9 cellular contexts compared by ENCODE assay signal in the genomic region with DNA sequence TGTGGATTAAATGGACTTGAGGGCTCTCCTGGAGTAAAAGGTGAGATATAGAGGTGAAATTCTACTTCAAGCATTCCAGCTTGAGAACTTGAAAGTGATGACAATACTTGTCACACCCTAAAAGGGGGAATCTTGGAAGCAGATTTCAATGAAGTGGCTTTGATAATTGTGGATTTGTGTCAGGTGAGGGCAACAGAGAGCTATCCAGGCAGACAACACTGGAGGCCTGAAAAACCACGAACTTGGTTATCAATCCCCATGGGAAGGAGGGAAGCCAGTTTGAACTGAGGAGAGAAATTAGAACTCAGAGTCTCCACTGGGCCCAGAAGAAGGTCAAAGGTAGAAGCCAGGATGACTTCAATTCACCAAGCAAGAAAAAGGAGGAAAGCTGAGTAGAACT.
DNase-seq lines count a peak whose midpoint lies in the region; FAIRE-seq and TF ChIP-seq lines count a peak whose summit lies in the region.
"Had no signal": no experiment of that assay in that cellular context is flagged by ENCODE, and none has a peak within 500 bp of the region (broad histone marks: within the 10 kb centered on the region; RNA-seq: fewer than 3 reads in every experiment).

No MANE protein-coding gene starts in this region.

- H3K9me3 ChIP-seq in kidney (ENCODE audit: control insufficient read depth in 1 of 2, low read length in 2 of 2) (no peaks in the 10 kb centered on the region), esophagus squamous epithelium (no peaks in the 10 kb centered on the region)

- FAIRE-seq in kidney (lab: Jason Lieb, UNC): no peak
- FAIRE-seq in GM12891 (lab: Jason Lieb, UNC): no peak

- peak; percentile 58 for TF ChIP-seq CTCF in astrocyte of the cerebellum (IDR thresholded peaks at IDR 0.05; ENCODE audit: low read depth, low read length, missing control alignments)
- TF ChIP-seq CTCF in kidney (IDR thresholded peaks at IDR 0.05; ENCODE audit: borderline replicate concordance, extremely low read depth, insufficient read depth): peak; percentile 33
- no peak for TF ChIP-seq CTCF in GM13977 (IDR thresholded peaks at IDR 0.05; ENCODE audit: extremely low read depth, insufficient read depth, missing control alignments)
- TF ChIP-seq CTCF in esophagus squamous epithelium (IDR thresholded peaks at IDR 0.05): peak in 1 of 6 experiments; percentile 11

- DNase-seq in Ammon's horn (ENCODE audit: low spot score): peak; percentile 40
- peak; percentile 73 for DNase-seq in LHCN-M2 (ENCODE audit: low read depth)
- DNase-seq in astrocyte of the cerebellum (ENCODE audit: low read depth): peak; percentile 13
- DNase-seq in kidney: no peak
- DNase-seq in SHP77 (lab: John Stamatoyannopoulos, UW): no peak
- no peak for DNase-seq in GM12891 (ENCODE audit: insufficient read length, low spot score)
- no peak for DNase-seq in GM13977 (ENCODE audit: low spot score)
- no peak for DNase-seq in esophagus squamous epithelium (lab: John Stamatoyannopoulos, UW)
- DNase-seq: T-helper 9 cell had no signal

- H3K27ac ChIP-seq in kidney (ENCODE audit: low read depth in 2 of 2, low read length in 2 of 2) (no peak overlapping the region), esophagus squamous epithelium (no peak overlapping the region)

- intact Hi-C loops in kidney (cut with DNase I): no loop called here
- intact Hi-C loops in esophagus squamous epithelium (cut with DNase I): no loop called here

- H3K36me3 ChIP-seq in kidney (ENCODE audit: control insufficient read depth in 1 of 2, insufficient read depth in 2 of 2, low read length in 2 of 2) (no peaks in the 10 kb centered on the region), esophagus squamous epithelium (no peaks in the 10 kb centered on the region)

- H3K4me3 ChIP-seq in astrocyte of the cerebellum (ENCODE audit: low read depth, low read length): no peak overlapping the region
- H3K4me3 ChIP-seq in kidney (ENCODE audit: low read length in 2 of 2): no peak overlapping the region
- H3K4me3 ChIP-seq in esophagus squamous epithelium: no peak overlapping the region

- 0 to 25% methylated on average over 1 of the region's 1 CpG for WGBS in esophagus squamous epithelium, 2 donors

- no peak overlapping the region for H3K9ac ChIP-seq in kidney (ENCODE audit: low read length in 2 of 2)

- in situ Hi-C loops in astrocyte of the cerebellum (cut with HindIII; ENCODE audit: low sequenced_read_pairs): no loop called here
- in situ Hi-C loops in GM13977 (cut with MboI; ENCODE audit: low pct_unique_long_range_greater_than_20kb, low sequenced_read_pairs, unreplicated experiment): no loop called here

- H3K27me3 ChIP-seq in esophagus squamous epithelium: no peaks in the 10 kb centered on the region

- TF ChIP-seq POLR2A in GM12891 (IDR thresholded peaks at IDR 0.05; ENCODE audit: low read depth, low read length) (no peak), esophagus squamous epithelium (IDR thresholded peaks at IDR 0.05) (no peak)

- H3K4me1 ChIP-seq in kidney (ENCODE audit: control insufficient read depth in 1 of 2, insufficient read depth in 1 of 2, low read depth in 1 of 2, low read length in 2 of 2) (no peaks in the 10 kb centered on the region), esophagus squamous epithelium (no peaks in the 10 kb centered on the region)

TF ChIP-seq in GM12891, 5 proteins besides CTCF, POLR2A, EP300 and RAD21:
- no peak for TF ChIP-seq TAF1 (IDR thresholded peaks at IDR 0.05; ENCODE audit: low read depth, low read length)
- TF ChIP-seq SPI1 (IDR thresholded peaks at IDR 0.05; ENCODE audit: low read depth, low read length): no peak
- TF ChIP-seq PAX5 (IDR thresholded peaks at IDR 0.05; ENCODE audit: insufficient read depth, low read length, severe bottlenecking): no peak
- no peak for TF ChIP-seq POU2F2 (IDR thresholded peaks at IDR 0.05; ENCODE audit: low read depth, low read length)
- no peak for TF ChIP-seq POLR2AphosphoS5 (IDR thresholded peaks at IDR 0.05; ENCODE audit: low read depth, low read length)

Comparison
In these comparisons a context has a peak if more than half of its experiments do, and no peak if none do; other contexts are left out.
1. DNase-seq: peak in Ammon's horn (single experiment), LHCN-M2 (single experiment) and astrocyte of the cerebellum (single experiment); none in kidney (single experiment), SHP77 (0 of 2), GM12891 (single experiment), GM13977 (single experiment) and esophagus squamous epithelium (single experiment).